ENCODE assay signal across 13 cellular contexts in genomic region chr20:59832406-59833156, GRCh38.
"Had no signal": no experiment of that assay in that cellular context is flagged by ENCODE, and none has a peak within 500 bp of the region (broad histone marks: within the 10 kb centered on the region; RNA-seq: fewer than 3 reads in every experiment).

No MANE protein-coding gene starts in this region.

- H3K4me3 Mint-ChIP-seq: activated naive CD4-positive, alpha-beta T cell treated with anti-CD3 and anti-CD28 coated beads, Interleukin-2, amount 10 ng/mL, durations not matched to agents 7 days and 5 days; activated T-cell treated with anti-CD3 and anti-CD28 coated beads, Interleukin-2, amount 50 U/mL, for 24 hours; neural crest cell; stimulated activated naive B cell treated with anti-CD40 and anti-IgM and Interleukin-4, amounts not matched to agents 10 μg/mL and 1 μg/mL and 100 μg/mL, for 72 hours; T-cell; type B pancreatic cell had no signal

- H3K9me3 ChIP-seq: esophagus squamous epithelium, ovary had no signal

- H3K27me3 ChIP-seq: cardiac muscle cell, esophagus squamous epithelium, ovary had no signal

- H3K9me3 Mint-ChIP-seq: activated naive CD4-positive, alpha-beta T cell treated with anti-CD3 and anti-CD28 coated beads, Interleukin-2, amount 10 ng/mL, durations not matched to agents 7 days and 5 days; activated T-cell treated with anti-CD3 and anti-CD28 coated beads, Interleukin-2, amount 50 U/mL, for 24 hours; neural crest cell; stimulated activated naive B cell treated with anti-CD40 and anti-IgM and Interleukin-4, amounts not matched to agents 10 μg/mL and 1 μg/mL and 100 μg/mL, for 72 hours; T-cell; type B pancreatic cell had no signal

- H3K4me3 ChIP-seq: cardiac muscle cell, esophagus squamous epithelium, ovary had no signal

- H3K27ac Mint-ChIP-seq: activated naive CD4-positive, alpha-beta T cell treated with anti-CD3 and anti-CD28 coated beads, Interleukin-2, amount 10 ng/mL, durations not matched to agents 7 days and 5 days; activated T-cell treated with anti-CD3 and anti-CD28 coated beads, Interleukin-2, amount 50 U/mL, for 24 hours; stimulated activated naive B cell treated with anti-CD40 and anti-IgM and Interleukin-4, amounts not matched to agents 10 μg/mL and 1 μg/mL and 100 μg/mL, for 72 hours; T-cell; type B pancreatic cell had no signal

- H3K27ac ChIP-seq: cardiac muscle cell, esophagus squamous epithelium, ovary had no signal

- H3K4me1 Mint-ChIP-seq: activated naive CD4-positive, alpha-beta T cell treated with anti-CD3 and anti-CD28 coated beads, Interleukin-2, amount 10 ng/mL, durations not matched to agents 7 days and 5 days had no signal

- H3K36me3 Mint-ChIP-seq: activated naive CD4-positive, alpha-beta T cell treated with anti-CD3 and anti-CD28 coated beads, Interleukin-2, amount 10 ng/mL, durations not matched to agents 7 days and 5 days; stimulated activated naive B cell treated with anti-CD40 and anti-IgM and Interleukin-4, amounts not matched to agents 10 μg/mL and 1 μg/mL and 100 μg/mL, for 72 hours; T-cell; type B pancreatic cell had no signal

- H3K36me3 ChIP-seq: cardiac muscle cell, esophagus squamous epithelium, ovary had no signal

- ATAC-seq: stimulated activated naive B cell treated with anti-CD40 and anti-IgM and Interleukin-4, amounts not matched to agents 10 μg/mL and 1 μg/mL and 100 μg/mL, for 72 hours; T-cell had no signal

- DNase-seq: activated CD4-positive, CD25-positive, alpha-beta regulatory T cell treated with anti-CD3 and anti-CD28 coated beads, Interleukin-2, amount 50 U/mL, for 72 hours; activated naive CD4-positive, alpha-beta T cell treated with anti-CD3 and anti-CD28 coated beads, Interleukin-2, amount 10 ng/mL, durations not matched to agents 7 days and 5 days; activated T-cell treated with anti-CD3 and anti-CD28 coated beads, Interleukin-2, amount 50 U/mL, for 24 hours; esophagus squamous epithelium; glutamatergic neuron; stimulated activated CD4-positive, alpha-beta T cell treated with anti-CD3 and anti-CD28 coated beads, Interleukin-4, amount 100 ng/mL, for 1 hour; stimulated activated naive B cell treated with anti-CD40 and anti-IgM and Interleukin-4, amounts not matched to agents 10 μg/mL and 1 μg/mL and 100 μg/mL, for 72 hours; T-cell; T-helper 9 cell had no signal
